Comparison of ENCODE assay signal across 1 cellular context in the genomic region with DNA sequence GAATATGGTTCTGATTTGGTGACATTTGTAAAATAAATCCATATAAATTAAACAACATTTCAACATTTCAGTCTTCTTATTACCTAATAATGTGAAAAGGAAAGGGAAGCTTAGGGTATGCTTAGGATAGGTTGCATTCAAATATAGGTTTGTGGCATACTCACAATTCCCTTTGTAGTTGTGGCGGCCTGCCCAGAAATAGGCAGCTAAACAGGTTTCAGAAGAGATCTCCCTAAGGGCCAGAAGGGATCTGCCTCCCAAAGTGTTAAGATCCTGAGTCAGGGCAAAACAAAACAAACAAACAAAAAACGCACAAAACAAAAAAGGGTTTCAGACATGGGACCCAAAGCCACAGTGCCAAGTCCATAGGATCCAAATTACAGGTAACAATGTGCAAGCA.
TF ChIP-seq lines count a peak whose summit lies in the region.

No MANE protein-coding gene starts in this region.

TF ChIP-seq in GM23338, 12 proteins besides CTCF, POLR2A, EP300 and RAD21 (continued from another document):
- TF ChIP-seq, protein P1, sequence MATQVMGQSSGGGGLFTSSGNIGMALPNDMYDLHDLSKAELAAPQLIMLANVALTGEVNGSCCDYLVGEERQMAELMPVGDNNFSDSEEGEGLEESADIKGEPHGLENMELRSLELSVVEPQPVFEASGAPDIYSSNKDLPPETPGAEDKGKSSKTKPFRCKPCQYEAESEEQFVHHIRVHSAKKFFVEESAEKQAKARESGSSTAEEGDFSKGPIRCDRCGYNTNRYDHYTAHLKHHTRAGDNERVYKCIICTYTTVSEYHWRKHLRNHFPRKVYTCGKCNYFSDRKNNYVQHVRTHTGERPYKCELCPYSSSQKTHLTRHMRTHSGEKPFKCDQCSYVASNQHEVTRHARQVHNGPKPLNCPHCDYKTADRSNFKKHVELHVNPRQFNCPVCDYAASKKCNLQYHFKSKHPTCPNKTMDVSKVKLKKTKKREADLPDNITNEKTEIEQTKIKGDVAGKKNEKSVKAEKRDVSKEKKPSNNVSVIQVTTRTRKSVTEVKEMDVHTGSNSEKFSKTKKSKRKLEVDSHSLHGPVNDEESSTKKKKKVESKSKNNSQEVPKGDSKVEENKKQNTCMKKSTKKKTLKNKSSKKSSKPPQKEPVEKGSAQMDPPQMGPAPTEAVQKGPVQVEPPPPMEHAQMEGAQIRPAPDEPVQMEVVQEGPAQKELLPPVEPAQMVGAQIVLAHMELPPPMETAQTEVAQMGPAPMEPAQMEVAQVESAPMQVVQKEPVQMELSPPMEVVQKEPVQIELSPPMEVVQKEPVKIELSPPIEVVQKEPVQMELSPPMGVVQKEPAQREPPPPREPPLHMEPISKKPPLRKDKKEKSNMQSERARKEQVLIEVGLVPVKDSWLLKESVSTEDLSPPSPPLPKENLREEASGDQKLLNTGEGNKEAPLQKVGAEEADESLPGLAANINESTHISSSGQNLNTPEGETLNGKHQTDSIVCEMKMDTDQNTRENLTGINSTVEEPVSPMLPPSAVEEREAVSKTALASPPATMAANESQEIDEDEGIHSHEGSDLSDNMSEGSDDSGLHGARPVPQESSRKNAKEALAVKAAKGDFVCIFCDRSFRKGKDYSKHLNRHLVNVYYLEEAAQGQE (IDR thresholded peaks at IDR 0.05; ENCODE audit: unreplicated experiment): no peak
- TF ChIP-seq EZH2phosphoT487 (IDR thresholded peaks at IDR 0.05; ENCODE audit: unreplicated experiment): no peak
- TF ChIP-seq JUNB (IDR thresholded peaks at IDR 0.05; ENCODE audit: unreplicated experiment): no peak
- no peak for TF ChIP-seq ZNF114 (CRISPR knock-in tag; IDR thresholded peaks at IDR 0.05)
- TF ChIP-seq CREB1 (CRISPR knock-in tag; IDR thresholded peaks at IDR 0.05; ENCODE audit: low read depth): no peak
- TF ChIP-seq, protein P2, sequence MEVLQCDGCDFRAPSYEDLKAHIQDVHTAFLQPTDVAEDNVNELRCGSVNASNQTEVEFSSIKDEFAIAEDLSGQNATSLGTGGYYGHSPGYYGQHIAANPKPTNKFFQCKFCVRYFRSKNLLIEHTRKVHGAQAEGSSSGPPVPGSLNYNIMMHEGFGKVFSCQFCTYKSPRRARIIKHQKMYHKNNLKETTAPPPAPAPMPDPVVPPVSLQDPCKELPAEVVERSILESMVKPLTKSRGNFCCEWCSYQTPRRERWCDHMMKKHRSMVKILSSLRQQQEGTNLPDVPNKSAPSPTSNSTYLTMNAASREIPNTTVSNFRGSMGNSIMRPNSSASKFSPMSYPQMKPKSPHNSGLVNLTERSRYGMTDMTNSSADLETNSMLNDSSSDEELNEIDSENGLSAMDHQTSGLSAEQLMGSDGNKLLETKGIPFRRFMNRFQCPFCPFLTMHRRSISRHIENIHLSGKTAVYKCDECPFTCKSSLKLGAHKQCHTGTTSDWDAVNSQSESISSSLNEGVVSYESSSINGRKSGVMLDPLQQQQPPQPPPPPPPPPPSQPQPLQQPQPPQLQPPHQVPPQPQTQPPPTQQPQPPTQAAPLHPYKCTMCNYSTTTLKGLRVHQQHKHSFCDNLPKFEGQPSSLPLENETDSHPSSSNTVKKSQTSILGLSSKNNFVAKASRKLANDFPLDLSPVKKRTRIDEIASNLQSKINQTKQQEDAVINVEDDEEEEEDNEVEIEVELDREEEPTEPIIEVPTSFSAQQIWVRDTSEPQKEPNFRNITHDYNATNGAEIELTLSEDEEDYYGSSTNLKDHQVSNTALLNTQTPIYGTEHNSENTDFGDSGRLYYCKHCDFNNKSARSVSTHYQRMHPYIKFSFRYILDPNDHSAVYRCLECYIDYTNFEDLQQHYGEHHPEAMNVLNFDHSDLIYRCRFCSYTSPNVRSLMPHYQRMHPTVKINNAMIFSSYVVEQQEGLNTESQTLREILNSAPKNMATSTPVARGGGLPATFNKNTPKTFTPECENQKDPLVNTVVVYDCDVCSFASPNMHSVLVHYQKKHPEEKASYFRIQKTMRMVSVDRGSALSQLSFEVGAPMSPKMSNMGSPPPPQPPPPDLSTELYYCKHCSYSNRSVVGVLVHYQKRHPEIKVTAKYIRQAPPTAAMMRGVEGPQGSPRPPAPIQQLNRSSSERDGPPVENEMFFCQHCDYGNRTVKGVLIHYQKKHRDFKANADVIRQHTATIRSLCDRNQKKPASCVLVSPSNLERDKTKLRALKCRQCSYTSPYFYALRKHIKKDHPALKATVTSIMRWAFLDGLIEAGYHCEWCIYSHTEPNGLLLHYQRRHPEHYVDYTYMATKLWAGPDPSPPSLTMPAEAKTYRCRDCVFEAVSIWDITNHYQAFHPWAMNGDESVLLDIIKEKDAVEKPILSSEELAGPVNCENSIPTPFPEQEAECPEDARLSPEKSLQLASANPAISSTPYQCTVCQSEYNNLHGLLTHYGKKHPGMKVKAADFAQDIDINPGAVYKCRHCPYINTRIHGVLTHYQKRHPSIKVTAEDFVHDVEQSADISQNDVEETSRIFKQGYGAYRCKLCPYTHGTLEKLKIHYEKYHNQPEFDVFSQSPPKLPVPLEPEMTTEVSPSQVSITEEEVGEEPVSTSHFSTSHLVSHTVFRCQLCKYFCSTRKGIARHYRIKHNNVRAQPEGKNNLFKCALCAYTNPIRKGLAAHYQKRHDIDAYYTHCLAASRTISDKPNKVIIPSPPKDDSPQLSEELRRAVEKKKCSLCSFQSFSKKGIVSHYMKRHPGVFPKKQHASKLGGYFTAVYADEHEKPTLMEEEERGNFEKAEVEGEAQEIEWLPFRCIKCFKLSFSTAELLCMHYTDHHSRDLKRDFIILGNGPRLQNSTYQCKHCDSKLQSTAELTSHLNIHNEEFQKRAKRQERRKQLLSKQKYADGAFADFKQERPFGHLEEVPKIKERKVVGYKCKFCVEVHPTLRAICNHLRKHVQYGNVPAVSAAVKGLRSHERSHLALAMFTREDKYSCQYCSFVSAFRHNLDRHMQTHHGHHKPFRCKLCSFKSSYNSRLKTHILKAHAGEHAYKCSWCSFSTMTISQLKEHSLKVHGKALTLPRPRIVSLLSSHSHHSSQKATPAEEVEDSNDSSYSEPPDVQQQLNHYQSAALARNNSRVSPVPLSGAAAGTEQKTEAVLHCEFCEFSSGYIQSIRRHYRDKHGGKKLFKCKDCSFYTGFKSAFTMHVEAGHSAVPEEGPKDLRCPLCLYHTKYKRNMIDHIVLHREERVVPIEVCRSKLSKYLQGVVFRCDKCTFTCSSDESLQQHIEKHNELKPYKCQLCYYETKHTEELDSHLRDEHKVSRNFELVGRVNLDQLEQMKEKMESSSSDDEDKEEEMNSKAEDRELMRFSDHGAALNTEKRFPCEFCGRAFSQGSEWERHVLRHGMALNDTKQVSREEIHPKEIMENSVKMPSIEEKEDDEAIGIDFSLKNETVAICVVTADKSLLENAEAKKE (CRISPR knock-in tag; IDR thresholded peaks at IDR 0.05): no peak
- no peak for TF ChIP-seq EZH2 (IDR thresholded peaks at IDR 0.05; ENCODE audit: low read depth, unreplicated experiment)
- no peak for TF ChIP-seq POLR2AphosphoS5 (IDR thresholded peaks at IDR 0.05; ENCODE audit: low read depth)
- no peak for TF ChIP-seq ZNF331 (CRISPR knock-in tag; IDR thresholded peaks at IDR 0.05; ENCODE audit: low read depth)
TF ChIP-seq in GM23338: peak in this region for 0.
